Comparison of ENCODE assay signal across 1 cellular context in the genomic region with DNA sequence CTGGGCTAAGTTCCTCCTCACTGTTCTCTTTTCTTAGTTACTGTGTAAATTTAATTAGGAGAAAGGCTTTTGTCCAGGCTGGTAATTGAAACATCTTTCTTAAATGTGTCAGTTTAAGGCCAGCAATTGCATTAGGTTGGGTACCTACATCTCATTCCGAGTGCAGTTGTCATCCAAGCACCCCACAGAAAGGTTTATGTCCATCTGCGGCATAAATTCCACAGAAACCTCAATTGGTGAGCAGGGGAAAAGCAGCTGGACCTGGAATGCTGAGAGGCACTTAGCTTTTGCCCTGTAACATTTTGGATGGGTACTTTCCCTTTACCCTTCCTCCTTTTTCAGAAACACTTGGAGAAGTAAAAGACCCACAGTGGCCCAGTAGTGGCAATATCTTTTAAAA.
TF ChIP-seq lines count a peak whose summit lies in the region.

No MANE protein-coding gene starts in this region.

TF ChIP-seq in IMR-90, 13 proteins besides CTCF, POLR2A, EP300 and RAD21:
- TF ChIP-seq FOS (IDR thresholded peaks at IDR 0.05; ENCODE audit: low read depth, low read length): no peak
- TF ChIP-seq MAZ (IDR thresholded peaks at IDR 0.05; ENCODE audit: borderline replicate concordance, low read depth, low read length): no peak
- no peak for TF ChIP-seq MAFK (IDR thresholded peaks at IDR 0.05; ENCODE audit: low read depth, low read length)
- TF ChIP-seq USF2 (IDR thresholded peaks at IDR 0.05; ENCODE audit: low read depth, low read length): no peak
- TF ChIP-seq BHLHE40 (IDR thresholded peaks at IDR 0.05; ENCODE audit: low read depth, low read length): no peak
- no peak for TF ChIP-seq SMC3 (IDR thresholded peaks at IDR 0.05; ENCODE audit: low read depth, low read length)
- no peak for TF ChIP-seq CEBPB (IDR thresholded peaks at IDR 0.05; ENCODE audit: low read depth, low read length)
- no peak for TF ChIP-seq RCOR1 (IDR thresholded peaks at IDR 0.05; ENCODE audit: insufficient replicate concordance, low read length)
- TF ChIP-seq NFE2L2 (IDR thresholded peaks at IDR 0.05; ENCODE audit: low read depth, low read length): no peak
- TF ChIP-seq CHD1 (IDR thresholded peaks at IDR 0.05; ENCODE audit: low read depth, low read length): no peak
- TF ChIP-seq MXI1 (IDR thresholded peaks at IDR 0.05; ENCODE audit: borderline replicate concordance, low read depth, low read length): no peak
- TF ChIP-seq ELK1 (IDR thresholded peaks at IDR 0.05; ENCODE audit: borderline replicate concordance, low read depth, low read length): no peak
- no peak for TF ChIP-seq RFX5 (IDR thresholded peaks at IDR 0.05; ENCODE audit: low read depth, low read length)
